8 cellular contexts compared by ENCODE assay signal in genomic region chr7:151113344-151114150, GRCh38. TPM values are rescaled to one million over a fixed set of nuclear protein-coding genes. Genes with fewer than 3 reads are reported as not detected.
DNase-seq lines count a peak whose midpoint lies in the region; ATAC-seq and TF ChIP-seq lines count a peak whose summit lies in the region.

No MANE protein-coding gene starts in this region.

- intact Hi-C loops in CD4-positive, alpha-beta memory T cell (cut with micrococcal nuclease) = no loop called here

- ATAC-seq in naive B cell (ENCODE audit: low read depth in 2 of 2) (no peak), HG03342 (IDR thresholded peaks at IDR 0.05; ENCODE audit: unreplicated experiment) (no peak), GM21528 (IDR thresholded peaks at IDR 0.05; ENCODE audit: low FRiP score, unreplicated experiment) (no peak)

- H3K9me3 ChIP-seq in CD4-positive, alpha-beta memory T cell (ENCODE audit: control insufficient read depth in 1 of 2, low read length in 2 of 2) = no peaks in the 10 kb centered on the region
- no peaks in the 10 kb centered on the region for H3K9me3 ChIP-seq in MG63

- H3K36me3 Mint-ChIP-seq in CD4-positive, alpha-beta memory T cell = peaks cover 0 to 3% of the 10 kb centered on the region in 2 donors
- H3K36me3 Mint-ChIP-seq in naive B cell = no peaks in the 10 kb centered on the region

- CTCF ChIA-PET in CD4-positive, alpha-beta memory T cell (lab: Charles Lee; ENCODE audit: partially characterized antibody) = interaction anchor here (1.2 to 7.8 kb wide), 5 partner anchors 85 to 216 kb away, joined by 4 to 67 read pairs (median 38); partner anchors contain the start of gene ABCB8

- H3K27ac Mint-ChIP-seq in CD4-positive, alpha-beta memory T cell = no peak overlapping the region
- no peak overlapping the region for H3K27ac Mint-ChIP-seq in naive B cell

- H3K36me3 ChIP-seq in CD4-positive, alpha-beta memory T cell (ENCODE audit: insufficient read depth, low read length) = no peaks in the 10 kb centered on the region
- H3K36me3 ChIP-seq in MG63 = no peaks in the 10 kb centered on the region; the same call in 1 of the 2 replicates

- H3K27me3 Mint-ChIP-seq in CD4-positive, alpha-beta memory T cell = no peaks in the 10 kb centered on the region
- peaks cover 15 to 60% (median 41%) of the 10 kb centered on the region in 3 donors for H3K27me3 Mint-ChIP-seq in naive B cell

- no peaks in the 10 kb centered on the region for H3K27me3 ChIP-seq in CD4-positive, alpha-beta memory T cell (ENCODE audit: insufficient read depth, low read length)
- H3K27me3 ChIP-seq in MG63 = no peaks in the 10 kb centered on the region

- POLR2A ChIA-PET in CD4-positive, alpha-beta memory T cell (lab: Charles Lee; ENCODE audit: partially characterized antibody) = no interaction called here

- H3K4me3 Mint-ChIP-seq in CD4-positive, alpha-beta memory T cell = peak overlapping the region; percentile 38 to 72 (median 58)
- H3K4me3 Mint-ChIP-seq in naive B cell = peak overlapping the region in 7 of 8 donors; percentile 3 to 77 (median 47)

- peak; percentile 37 for TF ChIP-seq CTCF in choroid plexus epithelial cell (conservative IDR thresholded peaks at IDR 0.05; ENCODE audit: low read depth, low read length)

- H3K4me3 ChIP-seq in CD4-positive, alpha-beta memory T cell (ENCODE audit: low read length in 2 of 2) = no peak overlapping the region
- H3K4me3 ChIP-seq in MG63 = no peak overlapping the region
- H3K4me3 ChIP-seq in choroid plexus epithelial cell (ENCODE audit: low read depth, low read length) = no peak overlapping the region

- H3K4me1 Mint-ChIP-seq in CD4-positive, alpha-beta memory T cell = peaks cover 1 to 38% (median 20%) of the 10 kb centered on the region in 4 donors
- H3K4me1 Mint-ChIP-seq in naive B cell = peaks cover 0 to 7% (median 0%) of the 10 kb centered on the region in 3 donors

- H3K9me3 Mint-ChIP-seq in CD4-positive, alpha-beta memory T cell = no peaks in the 10 kb centered on the region
- no peaks in the 10 kb centered on the region for H3K9me3 Mint-ChIP-seq in naive B cell

- no peak overlapping the region for H3K27ac ChIP-seq in CD4-positive, alpha-beta memory T cell (ENCODE audit: low read depth, low read length)

- H3K4me1 ChIP-seq in CD4-positive, alpha-beta memory T cell (ENCODE audit: insufficient read depth, low read length) = peaks cover 31% of the 10 kb centered on the region

- DNase-seq in CD4-positive, alpha-beta memory T cell = peak in 1 of 5 donors; percentile 12
- peak; percentile 72 for DNase-seq in MG63
- DNase-seq in choroid plexus epithelial cell (ENCODE audit: low read depth) = peak; percentile 77
- no peak for DNase-seq in naive B cell
- no peak for DNase-seq in NCI-H146 treated with DMSO at 0.1 percent for 48 hours (lab: John Stamatoyannopoulos, UW; ENCODE audit: unreplicated experiment)
- DNase-seq in NCI-H1417 treated with DMSO at 0.1 percent for 48 hours (lab: John Stamatoyannopoulos, UW) = no peak

RNA-seq across cellular contexts. Expression of gene AGAP3, which starts 27.3 kb away (rescaled TPM):
- total RNA-seq in CD4-positive, alpha-beta memory T cell = 10 to 100 TPM; 52.9 to 65.8 TPM
- 1 to 10 TPM; 3.0 to 9.5 TPM for polyA plus RNA-seq in CD4-positive, alpha-beta memory T cell
- total RNA-seq in MG63 (2014; rRNA removed; shearing (Covaris generic); ENCODE audit: low replicate concordance) = 22.5 and 35.1 TPM in 2 replicates
- polyA plus RNA-seq in naive B cell (ENCODE audit: low read depth in 6 of 6) = 1 to 10 TPM in 1 of 6 donors, under 1 TPM in 2, not detected in 3; 0.58 to 1.2 (median 0.66) TPM

RNA-seq across cellular contexts. Expression of gene TMUB1, which starts 30.3 kb away (rescaled TPM):
- total RNA-seq in CD4-positive, alpha-beta memory T cell = 10 to 100 TPM; 42.6 to 48.7 TPM
- 10 to 100 TPM; 48.9 to 66.7 TPM for polyA plus RNA-seq in CD4-positive, alpha-beta memory T cell
- total RNA-seq in MG63 (2014; rRNA removed; shearing (Covaris generic); ENCODE audit: low replicate concordance) = 5.2 and 32.9 TPM in 2 replicates
- 10 to 100 TPM; 36.3 to 66.1 (median 45.5) TPM for polyA plus RNA-seq in naive B cell (ENCODE audit: low read depth in 6 of 6)

RNA-seq across cellular contexts. Expression of gene FASTK, which starts 32.9 kb away (rescaled TPM):
- 100 to 1,000 TPM; 123 to 126 TPM for total RNA-seq in CD4-positive, alpha-beta memory T cell
- polyA plus RNA-seq in CD4-positive, alpha-beta memory T cell = 10 to 100 TPM; 51.2 to 62.2 TPM
- 47.5 and 71.5 TPM in 2 replicates for total RNA-seq in MG63 (2014; rRNA removed; shearing (Covaris generic); ENCODE audit: low replicate concordance)
- polyA plus RNA-seq in naive B cell (ENCODE audit: low read depth in 6 of 6) = 10 to 100 TPM; 31.6 to 52.0 (median 38.1) TPM

RNA-seq across cellular contexts. Expression of gene GBX1, which starts 53.9 kb away (rescaled TPM):
- total RNA-seq in CD4-positive, alpha-beta memory T cell = not detected
- not detected for polyA plus RNA-seq in CD4-positive, alpha-beta memory T cell
- not detected in 2 replicates for total RNA-seq in MG63 (2014; rRNA removed; shearing (Covaris generic); ENCODE audit: low replicate concordance)
- not detected for polyA plus RNA-seq in naive B cell (ENCODE audit: low read depth in 6 of 6)

RNA-seq across cellular contexts. Expression of gene SLC4A2, which starts 54.2 kb away (rescaled TPM):
- total RNA-seq in CD4-positive, alpha-beta memory T cell = 10 to 100 TPM; 82.7 to 84.7 TPM
- 10 to 100 TPM; 12.8 to 24.3 TPM for polyA plus RNA-seq in CD4-positive, alpha-beta memory T cell
- total RNA-seq in MG63 (2014; rRNA removed; shearing (Covaris generic); ENCODE audit: low replicate concordance) = 38.6 and 81.5 TPM in 2 replicates
- polyA plus RNA-seq in naive B cell (ENCODE audit: low read depth in 6 of 6) = 10 to 100 TPM in 3 of 6 donors, 1 to 10 TPM in 3; 8.5 to 17.1 (median 12.2) TPM

Comparison
In these comparisons a context has a peak if more than half of its experiments do, and no peak if none do; other contexts are left out.
1. DNase-seq: peak in MG63 (single experiment) and choroid plexus epithelial cell (single experiment); none in naive B cell (single experiment), NCI-H146 treated with DMSO at 0.1 percent for 48 hours (single experiment) and NCI-H1417 treated with DMSO at 0.1 percent for 48 hours (single experiment).